Comparison of ENCODE assay signal across 8 cellular contexts in genomic region chr15:42272768-42273098, GRCh38. TPM values are rescaled to one million over a fixed set of nuclear protein-coding genes. Genes with fewer than 3 reads are reported as not detected.
DNase-seq lines count a peak whose midpoint lies in the region; ATAC-seq and TF ChIP-seq lines count a peak whose summit lies in the region.

No MANE protein-coding gene starts in this region.

- H3K27me3 ChIP-seq in Karpas-422 (ENCODE audit: low read length) = no peaks in the 10 kb centered on the region

- DNase-seq in AG10803 (ENCODE audit: low read depth) = no peak
- DNase-seq in Karpas-422 = no peak
- DNase-seq in choroid plexus epithelial cell (ENCODE audit: low read depth) = no peak
- no peak for DNase-seq in naive B cell
- DNase-seq in NCI-H82 treated with DMSO at 0.1 percent for 48 hours (lab: John Stamatoyannopoulos, UW; ENCODE audit: unreplicated experiment) = no peak
- DNase-seq in NCI-H1417 treated with DMSO at 0.1 percent for 48 hours (lab: John Stamatoyannopoulos, UW) = no peak
- no peak for DNase-seq in Ammon's horn (ENCODE audit: low spot score)

- no peak overlapping the region for H2AFZ ChIP-seq in Karpas-422 (ENCODE audit: low read length)

- peaks cover 75% of the 10 kb centered on the region for H3K79me2 ChIP-seq in Karpas-422 (ENCODE audit: low read length)

- no peaks in the 10 kb centered on the region for H3K9me3 Mint-ChIP-seq in naive B cell

- peak overlapping the region; percentile 83 to 99 (median 98) for H3K27ac Mint-ChIP-seq in naive B cell

- H3K36me3 Mint-ChIP-seq in naive B cell = no peaks in the 10 kb centered on the region

- peak overlapping the region; percentile 99 for H3K4me2 ChIP-seq in Karpas-422 (ENCODE audit: low read depth, low read length, poor library complexity, severe bottlenecking)

- peaks cover 40% of the 10 kb centered on the region for H3K4me1 ChIP-seq in Karpas-422 (ENCODE audit: low read length)

- H3K4me3 ChIP-seq in AG10803 (ENCODE audit: low read length) = peak overlapping the region; percentile 89
- H3K4me3 ChIP-seq in Karpas-422 (ENCODE audit: low read length) = peak overlapping the region; percentile 78
- H3K4me3 ChIP-seq in choroid plexus epithelial cell (ENCODE audit: low read depth, low read length) = peak overlapping the region; percentile 97

- peak overlapping the region; percentile 88 to 99 (median 97) for H3K4me3 Mint-ChIP-seq in naive B cell

- H3K27me3 Mint-ChIP-seq in naive B cell = no peaks in the 10 kb centered on the region

- ATAC-seq in naive B cell (ENCODE audit: low read depth in 2 of 2) (no peak), HG02610 (IDR thresholded peaks at IDR 0.05; ENCODE audit: unreplicated experiment) (no peak)

- H3K9me2 ChIP-seq in Karpas-422 (replicated peaks; ENCODE audit: insufficient read depth, low read length) = no peaks in the 10 kb centered on the region

- H3K27ac ChIP-seq in Karpas-422 (ENCODE audit: low read length) = peak overlapping the region; percentile 91

- H4K20me1 ChIP-seq in Karpas-422 (ENCODE audit: insufficient read depth, low read depth, low read length) = no peaks in the 10 kb centered on the region

- H3K9ac ChIP-seq in Karpas-422 (ENCODE audit: low read length) = peak overlapping the region; percentile 88

- no peaks in the 10 kb centered on the region for H3K9me3 ChIP-seq in Karpas-422 (ENCODE audit: low read length)

- TF ChIP-seq CTCF in AG10803 (conservative IDR thresholded peaks at IDR 0.05; ENCODE audit: low read length) (no peak), choroid plexus epithelial cell (conservative IDR thresholded peaks at IDR 0.05; ENCODE audit: low read depth, low read length) (no peak)

- H3K36me3 ChIP-seq in Karpas-422 (ENCODE audit: insufficient read depth, low read length) = peaks cover 19% of the 10 kb centered on the region

- H3K4me1 Mint-ChIP-seq in naive B cell = peaks cover 34 to 55% (median 52%) of the 10 kb centered on the region in 3 donors

RNA-seq across cellular contexts. Expression of gene GANC, which starts 0.3 kb away (rescaled TPM):
- 21.2 and 31.1 TPM in 2 replicates for total RNA-seq in Karpas-422 (2014; rRNA removed; shearing (Covaris generic); ENCODE audit: low replicate concordance)
- polyA plus RNA-seq in naive B cell (ENCODE audit: low read depth in 6 of 6) = 10 to 100 TPM; 20.8 to 48.7 (median 36.6) TPM

RNA-seq across cellular contexts. Expression of gene TMEM87A, which starts 0.5 kb away (rescaled TPM):
- 19.9 and 27.2 TPM in 2 replicates for total RNA-seq in Karpas-422 (2014; rRNA removed; shearing (Covaris generic); ENCODE audit: low replicate concordance)
- 10 to 100 TPM; 37.5 to 66.8 (median 48.7) TPM for polyA plus RNA-seq in naive B cell (ENCODE audit: low read depth in 6 of 6)
